Comparison of ENCODE assay signal across 29 cellular contexts in genomic region chr10:34313888-34314287, GRCh38.
"Had no signal": no experiment of that assay in that cellular context is flagged by ENCODE, and none has a peak within 500 bp of the region (broad histone marks: within the 10 kb centered on the region; RNA-seq: fewer than 3 reads in every experiment).

No MANE protein-coding gene starts in this region.

- H3K9me3 ChIP-seq: adrenal gland, ascending aorta, heart left ventricle, neutrophil, ovary, psoas muscle, sigmoid colon, thoracic aorta had no signal

- H3K4me3 Mint-ChIP-seq: activated naive CD4-positive, alpha-beta T cell treated with anti-CD3 and anti-CD28 coated beads for 36 hours; activated naive CD8-positive, alpha-beta T cell treated with anti-CD3 and anti-CD28 coated beads for 36 hours; activated T-helper 1 cell treated with anti-CD3 and anti-CD28 coated beads, Interleukin-12 subunit alpha, Interleukin-12 subunit beta, Interleukin-2, Interleukin-4 antibody, amounts not matched to agents 30 ng/mL and 10 ng/mL and 1 ng/mL, durations not matched to agents 14 hours and 24 hours and 36 hours; effector memory CD8-positive, alpha-beta T cell; immature natural killer cell; natural killer cell treated with Interleukin-12 subunit alpha and Interleukin-12 subunit beta and Interleukin-15 and Interleukin-18, amount 100 ng/mL, for 72 hours; stimulated activated effector memory CD8-positive, alpha-beta T cell treated with anti-CD3 and anti-CD28 coated beads, Interleukin-12 subunit alpha, Interleukin-12 subunit beta, amount 100 ng/mL, for 72 hours; stimulated activated naive CD8-positive, alpha-beta T cell treated with anti-CD3 and anti-CD28 coated beads, Interleukin-15, Interleukin-2, amounts not matched to agents 100 ng/mL and 50 ng/mL, for 24 hours had no signal

- H3K27ac ChIP-seq: adrenal gland, ascending aorta, brain microvascular endothelial cell, foreskin keratinocyte, neutrophil, ovary, psoas muscle, sigmoid colon, thoracic aorta, VCaP had no signal

- H3K4me1 Mint-ChIP-seq: immature natural killer cell; stimulated activated effector memory CD8-positive, alpha-beta T cell treated with anti-CD3 and anti-CD28 coated beads, Interleukin-12 subunit alpha, Interleukin-12 subunit beta, amount 100 ng/mL, for 72 hours had no signal

- H3K4me1 ChIP-seq: ascending aorta, foreskin keratinocyte, psoas muscle, sigmoid colon had no signal

- H3K27me3 ChIP-seq: adrenal gland, ascending aorta, brain microvascular endothelial cell, foreskin keratinocyte, heart left ventricle, neutrophil, ovary, sigmoid colon had no signal

- H3K27me3 Mint-ChIP-seq: activated naive CD8-positive, alpha-beta T cell treated with anti-CD3 and anti-CD28 coated beads for 36 hours; effector memory CD8-positive, alpha-beta T cell; stimulated activated naive CD8-positive, alpha-beta T cell treated with anti-CD3 and anti-CD28 coated beads, Interleukin-15, Interleukin-2, amounts not matched to agents 100 ng/mL and 50 ng/mL, for 24 hours had no signal

- H3K9me3 Mint-ChIP-seq: activated naive CD4-positive, alpha-beta T cell treated with anti-CD3 and anti-CD28 coated beads for 36 hours; activated naive CD8-positive, alpha-beta T cell treated with anti-CD3 and anti-CD28 coated beads for 36 hours; activated T-helper 1 cell treated with anti-CD3 and anti-CD28 coated beads, Interleukin-12 subunit alpha, Interleukin-12 subunit beta, Interleukin-2, Interleukin-4 antibody, amounts not matched to agents 30 ng/mL and 10 ng/mL and 1 ng/mL, durations not matched to agents 14 hours and 24 hours and 36 hours; immature natural killer cell; natural killer cell treated with Interleukin-12 subunit alpha and Interleukin-12 subunit beta and Interleukin-15 and Interleukin-18, amount 100 ng/mL, for 72 hours; stimulated activated naive CD8-positive, alpha-beta T cell treated with anti-CD3 and anti-CD28 coated beads, Interleukin-15, Interleukin-2, amounts not matched to agents 100 ng/mL and 50 ng/mL, for 24 hours had no signal

- H3K4me3 ChIP-seq: adrenal gland, ascending aorta, heart left ventricle, ovary, psoas muscle, sigmoid colon, thoracic aorta had no signal

- H3K36me3 Mint-ChIP-seq: activated naive CD8-positive, alpha-beta T cell treated with anti-CD3 and anti-CD28 coated beads for 36 hours; immature natural killer cell; natural killer cell treated with Interleukin-12 subunit alpha and Interleukin-12 subunit beta and Interleukin-15 and Interleukin-18, amount 100 ng/mL, for 72 hours; stimulated activated effector memory CD8-positive, alpha-beta T cell treated with anti-CD3 and anti-CD28 coated beads, Interleukin-12 subunit alpha, Interleukin-12 subunit beta, amount 100 ng/mL, for 72 hours had no signal

- DNase-seq: activated CD4-positive, alpha-beta T cell treated with anti-CD3 and anti-CD28 coated beads for 4 hours; activated CD4-positive, alpha-beta T cell treated with anti-CD3 and anti-CD28 coated beads, Interleukin-2, amount 50 U/mL, for 4 hours; activated effector memory CD4-positive, alpha-beta T cell treated with anti-CD3 and anti-CD28 coated beads, Interleukin-2, amount 50 U/mL, for 16 hours; activated naive CD4-positive, alpha-beta T cell treated with anti-CD3 and anti-CD28 coated beads for 36 hours; activated naive CD8-positive, alpha-beta T cell treated with anti-CD3 and anti-CD28 coated beads for 36 hours; adrenal gland; brain microvascular endothelial cell; caudate nucleus; cortex of kidney; effector memory CD8-positive, alpha-beta T cell; foreskin keratinocyte; heart left ventricle; hypothalamus; immature natural killer cell; kidney; ovary; psoas muscle; sigmoid colon; small intestine; stimulated activated CD4-positive, alpha-beta T cell treated with anti-CD3 and anti-CD28 coated beads, Interleukin-4, amount 100 ng/mL, for 24 hours; T-helper 9 cell had no signal

- H3K36me3 ChIP-seq: adrenal gland, brain microvascular endothelial cell, neutrophil, ovary, thoracic aorta had no signal

- H3K27ac Mint-ChIP-seq: activated naive CD4-positive, alpha-beta T cell treated with anti-CD3 and anti-CD28 coated beads for 36 hours; activated naive CD8-positive, alpha-beta T cell treated with anti-CD3 and anti-CD28 coated beads for 36 hours; activated T-helper 1 cell treated with anti-CD3 and anti-CD28 coated beads, Interleukin-12 subunit alpha, Interleukin-12 subunit beta, Interleukin-2, Interleukin-4 antibody, amounts not matched to agents 30 ng/mL and 10 ng/mL and 1 ng/mL, durations not matched to agents 14 hours and 24 hours and 36 hours; effector memory CD8-positive, alpha-beta T cell; natural killer cell treated with Interleukin-12 subunit alpha and Interleukin-12 subunit beta and Interleukin-15 and Interleukin-18, amount 100 ng/mL, for 72 hours; stimulated activated effector memory CD8-positive, alpha-beta T cell treated with anti-CD3 and anti-CD28 coated beads, Interleukin-12 subunit alpha, Interleukin-12 subunit beta, amount 100 ng/mL, for 72 hours; stimulated activated naive CD8-positive, alpha-beta T cell treated with anti-CD3 and anti-CD28 coated beads, Interleukin-15, Interleukin-2, amounts not matched to agents 100 ng/mL and 50 ng/mL, for 24 hours had no signal
